7 cellular contexts compared by ENCODE assay signal in genomic region chr3:195458188-195458800, GRCh38. TPM values are rescaled to one million over a fixed set of nuclear protein-coding genes. Genes with fewer than 3 reads are reported as not detected.
DNase-seq lines count a peak whose midpoint lies in the region; ATAC-seq and TF ChIP-seq lines count a peak whose summit lies in the region.

No MANE protein-coding gene starts in this region.

- POLR2A ChIA-PET in activated B cell treated with CpG ODN at 0.5 μM for 24 hours (lab: Charles Lee) = no interaction called here

- H3K9me3 Mint-ChIP-seq in activated B cell treated with CpG ODN at 0.5 μM for 24 hours = no peaks in the 10 kb centered on the region

- H3K27ac ChIP-seq in neutrophil = peak overlapping the region; percentile 71

- DNase-seq in activated B cell treated with CpG ODN at 0.5 μM for 24 hours (no peak), EL (no peak), NCI-H2171 treated with DMSO at 0.1 percent for 48 hours (lab: John Stamatoyannopoulos, UW) (no peak)
- DNase-seq in stimulated activated CD4-positive, alpha-beta T cell treated with anti-CD3 and anti-CD28 coated beads, Interleukin-12 subunit alpha, Interleukin-12 subunit beta, amount 100 ng/mL, for 4 hours = no peak

- H3K27me3 Mint-ChIP-seq in activated B cell treated with CpG ODN at 0.5 μM for 24 hours = no peaks in the 10 kb centered on the region

- H3K4me1 ChIP-seq in neutrophil (ENCODE audit: control insufficient read depth in 1 of 2, insufficient read depth in 1 of 2, low read depth in 1 of 2, low read length in 1 of 2) = peaks cover 12 to 13% of the 10 kb centered on the region in 2 experiments

- H3K36me3 Mint-ChIP-seq in activated B cell treated with CpG ODN at 0.5 μM for 24 hours (ENCODE audit: low read depth) = no peaks in the 10 kb centered on the region

- TF ChIP-seq CTCF in activated B cell treated with CpG ODN at 0.5 μM for 24 hours (IDR thresholded peaks at IDR 0.05) (no peak), neutrophil (IDR thresholded peaks at IDR 0.05) (no peak)

- H3K27me3 ChIP-seq in neutrophil = no peaks in the 10 kb centered on the region

- no peaks in the 10 kb centered on the region for H3K36me3 ChIP-seq in neutrophil

- ATAC-seq in GM19043 (IDR thresholded peaks at IDR 0.05; ENCODE audit: low read depth, unreplicated experiment) (peak; percentile 81), HG03342 (IDR thresholded peaks at IDR 0.05; ENCODE audit: unreplicated experiment) (peak; percentile 76), activated B cell treated with CpG ODN at 0.5 μM for 24 hours (ENCODE audit: low read depth) (peak; percentile 84)

- no peak overlapping the region for H3K4me3 ChIP-seq in neutrophil (ENCODE audit: low read depth in 1 of 2, low read length in 1 of 2)

- CTCF ChIA-PET in activated B cell treated with CpG ODN at 0.5 μM for 24 hours (lab: Charles Lee) = no interaction called here

- no peak overlapping the region for H3K4me3 Mint-ChIP-seq in activated B cell treated with CpG ODN at 0.5 μM for 24 hours

- intact Hi-C loops in activated B cell treated with CpG ODN at 0.5 μM for 24 hours (cut with micrococcal nuclease) = loop anchor here (1.0 kb wide), 1 partner anchor 15 kb away; the partner anchor contains the start of gene ACAP2

- peaks cover 6% of the 10 kb centered on the region for H3K4me1 Mint-ChIP-seq in activated B cell treated with CpG ODN at 0.5 μM for 24 hours

- no peaks in the 10 kb centered on the region for H3K9me3 ChIP-seq in neutrophil

- H3K27ac Mint-ChIP-seq in activated B cell treated with CpG ODN at 0.5 μM for 24 hours = peak overlapping the region; percentile 68

RNA-seq across cellular contexts. Expression of gene ACAP2, which starts 15.5 kb away (rescaled TPM):
- 75.5 and 89.7 TPM in 2 replicates for total RNA-seq in activated B cell treated with CpG ODN at 0.5 μM for 24 hours
